8 cellular contexts compared by ENCODE assay signal in genomic region chr2:69386789-69387734, GRCh38. TPM values are rescaled to one million over a fixed set of nuclear protein-coding genes. Genes with fewer than 3 reads are reported as not detected.
DNase-seq lines count a peak whose midpoint lies in the region; ATAC-seq and TF ChIP-seq lines count a peak whose summit lies in the region.

Gene GFPT1 (minus strand): TSS chr2:69387227. CDS start chr2:69387071, 156 bp downstream.

- H2AFZ ChIP-seq in parathyroid adenoma, result peak within 1 kb of the TSS; percentile 94

- peak; percentile 93 for ATAC-seq in HG02759 (IDR thresholded peaks at IDR 0.05; ENCODE audit: unreplicated experiment)
- ATAC-seq in Right ventricle myocardium inferior, result peak; percentile 99

- no peak for TF ChIP-seq CTCF in GM12864 (IDR thresholded peaks at IDR 0.05; ENCODE audit: low read depth, low read length, missing control alignments)
- no peak for TF ChIP-seq CTCF in parathyroid adenoma (IDR thresholded peaks at IDR 0.05)
- no peak for TF ChIP-seq CTCF in tibial artery (IDR thresholded peaks at IDR 0.05)

- DNase-seq in GM12864 (ENCODE audit: low read depth) (peak; percentile 62), NCI-H1417 (lab: John Stamatoyannopoulos, UW) (peak; percentile 97 to 99 (median 98)), SW 1271 (lab: John Stamatoyannopoulos, UW) (peak; percentile 43 to 86), Right ventricle myocardium inferior (ENCODE audit: missing footprints) (peak; percentile 97), tibial artery (peak; percentile 93 to 98)
- peak; percentile 81 for DNase-seq in activated naive CD8-positive, alpha-beta T cell treated with anti-CD3 and anti-CD28 coated beads, Interleukin-2, amount 50 U/mL, for 16 hours (ENCODE audit: low read depth, low spot score)

- H3K27me3 ChIP-seq in parathyroid adenoma (ENCODE audit: control insufficient read depth, insufficient read depth, low read length) (no peaks in the 10 kb centered on the region), tibial artery (no peaks in the 10 kb centered on the region)

- intact Hi-C loops in Right ventricle myocardium inferior (cut with DNase I) (loop anchor here (5.0 to 10.0 kb wide), 2 partner anchors 50 to 258 kb away; partner anchors contain the start of genes AAK1 and NFU1), tibial artery (cut with DNase I; ENCODE audit: low total_unique reads) (loop anchor here (10.0 kb wide), 1 partner anchor 48 kb away; the partner anchor contains the start of gene NFU1)

- H3K27ac ChIP-seq in parathyroid adenoma, result peak within 1 kb of the TSS; percentile 37
- H3K27ac ChIP-seq in tibial artery, result peak within 1 kb of the TSS; percentile 87 to 95

- peaks cover 5% of the 10 kb centered on the region for H3K79me2 ChIP-seq in parathyroid adenoma

- H3K4me3 ChIP-seq in GM12864 (ENCODE audit: low read depth, low read length) (peak within 1 kb of the TSS; percentile 66), parathyroid adenoma (ENCODE audit: low read depth, low read length) (peak within 1 kb of the TSS; percentile 93), tibial artery (peak within 1 kb of the TSS; percentile 76 to 99)

- no peaks in the 10 kb centered on the region for H3K36me3 ChIP-seq in parathyroid adenoma (ENCODE audit: control insufficient read depth, insufficient read depth, low read length)
- no peaks in the 10 kb centered on the region for H3K36me3 ChIP-seq in tibial artery

- H3K9ac ChIP-seq in parathyroid adenoma, result peak within 1 kb of the TSS; percentile 41

- H3K4me1 ChIP-seq in parathyroid adenoma (peaks cover 3% of the 10 kb centered on the region), tibial artery (peaks cover 0 to 47% (median 12%) of the 10 kb centered on the region in 4 donors)

- no peaks in the 10 kb centered on the region for H3K9me3 ChIP-seq in parathyroid adenoma (ENCODE audit: control insufficient read depth, low read length)
- no peaks in the 10 kb centered on the region for H3K9me3 ChIP-seq in tibial artery

- H3K4me2 ChIP-seq in parathyroid adenoma (ENCODE audit: low read length), result peak within 1 kb of the TSS; percentile 83

RNA-seq across cellular contexts. Expression of gene GFPT1, which starts in this region (rescaled TPM):
- 38.9 TPM for total RNA-seq in Right ventricle myocardium inferior

Comparison
In these comparisons a context has a peak if more than half of its experiments do, and no peak if none do; other contexts are left out.
1. Peak in every context shown above with its lines: DNase-seq, ATAC-seq, H3K4me3 ChIP-seq and H3K27ac ChIP-seq.